ENCODE assay signal across 8 cellular contexts in the genomic region with DNA sequence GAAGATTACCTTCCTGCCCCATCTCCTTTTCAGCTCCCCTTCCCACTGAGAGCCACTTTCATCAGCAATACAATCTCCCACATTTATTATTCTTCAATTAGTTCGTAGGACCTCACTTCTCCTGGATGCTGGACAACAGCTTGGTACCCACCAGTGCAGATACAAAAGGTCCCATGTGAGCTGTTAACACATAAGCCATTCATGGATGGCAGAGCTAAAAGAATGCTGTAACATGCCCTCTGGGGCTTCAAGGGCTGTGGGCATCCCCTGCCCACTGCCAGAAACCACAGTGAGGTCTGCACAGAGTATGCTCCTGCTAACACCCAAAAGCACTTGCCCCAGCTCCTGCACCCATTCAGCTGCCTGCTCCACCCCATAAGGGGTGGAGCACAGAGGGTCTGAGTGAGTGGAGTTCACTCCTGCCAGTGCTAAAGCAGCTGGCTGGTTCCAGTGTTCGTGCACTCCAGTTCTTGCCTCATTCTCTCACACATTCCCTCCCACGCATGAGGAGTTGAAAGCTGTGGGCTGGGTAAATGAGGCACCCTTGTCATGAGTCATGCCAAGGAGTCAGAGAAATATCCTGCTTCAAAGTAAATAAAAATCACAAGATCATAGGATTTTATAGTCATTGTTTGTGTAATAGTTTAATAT.
A peak's percentile ranks its signal among the peaks of the same experiment; 100 is the strongest.
DNase-seq lines count a peak whose midpoint lies in the region; ATAC-seq and TF ChIP-seq lines count a peak whose summit lies in the region.

No MANE protein-coding gene starts in this region.

- peak; percentile 69 for ATAC-seq in GM21390 (IDR thresholded peaks at IDR 0.05; ENCODE audit: unreplicated experiment)
- peak; percentile 93 for ATAC-seq in stimulated activated effector memory CD8-positive, alpha-beta T cell treated with anti-CD3 and anti-CD28 coated beads, Interleukin-12 subunit alpha, Interleukin-12 subunit beta, amount 100 ng/mL, for 72 hours

- no peaks in the 10 kb centered on the region for H3K9me3 ChIP-seq in A673 (ENCODE audit: low read depth, low read length, poor library complexity, severe bottlenecking)

- no peaks in the 10 kb centered on the region for H3K36me3 ChIP-seq in A673 (ENCODE audit: insufficient read depth, low read length, poor library complexity, severe bottlenecking)

- no peak overlapping the region for H3K27ac ChIP-seq in A673 (ENCODE audit: low read depth, low read length, poor library complexity, severe bottlenecking)
- H3K27ac ChIP-seq in caudate nucleus (ENCODE audit: low read depth, low read length) = no peak overlapping the region

- H3K4me3 Mint-ChIP-seq in stimulated activated effector memory CD8-positive, alpha-beta T cell treated with anti-CD3 and anti-CD28 coated beads, Interleukin-12 subunit alpha, Interleukin-12 subunit beta, amount 100 ng/mL, for 72 hours = no peak overlapping the region

- CTCF ChIA-PET in A673 (lab: Charles Lee) = no interaction called here

- no peaks in the 10 kb centered on the region for H3K4me1 Mint-ChIP-seq in stimulated activated effector memory CD8-positive, alpha-beta T cell treated with anti-CD3 and anti-CD28 coated beads, Interleukin-12 subunit alpha, Interleukin-12 subunit beta, amount 100 ng/mL, for 72 hours

- no peak for TF ChIP-seq CTCF in A673 (conservative IDR thresholded peaks at IDR 0.05; ENCODE audit: low read depth, low read length)

- H3K27ac Mint-ChIP-seq in stimulated activated effector memory CD8-positive, alpha-beta T cell treated with anti-CD3 and anti-CD28 coated beads, Interleukin-12 subunit alpha, Interleukin-12 subunit beta, amount 100 ng/mL, for 72 hours = no peak overlapping the region

- BruUV-seq in A673 (replicated peaks; lab: Mats Ljungman, UMichigan) = no TSS peak

- peaks cover 6% of the 10 kb centered on the region for H3K4me1 ChIP-seq in A673 (ENCODE audit: insufficient read depth, low read length, poor library complexity, severe bottlenecking)

- H3K4me3 ChIP-seq in A673 (ENCODE audit: low read depth, low read length, poor library complexity, severe bottlenecking) = no peak overlapping the region

- no peaks in the 10 kb centered on the region for H3K27me3 ChIP-seq in A673 (replicated peaks; ENCODE audit: insufficient read depth, low read depth, low read length, poor library complexity)

- intact Hi-C loops in A673 (cut with micrococcal nuclease; ENCODE audit: unreplicated experiment) = no loop called here

- POLR2A ChIA-PET in A673 (lab: Charles Lee; ENCODE audit: low non-redundant PET) = no interaction called here

- H3K36me3 Mint-ChIP-seq in stimulated activated effector memory CD8-positive, alpha-beta T cell treated with anti-CD3 and anti-CD28 coated beads, Interleukin-12 subunit alpha, Interleukin-12 subunit beta, amount 100 ng/mL, for 72 hours = no peaks in the 10 kb centered on the region

- H3K9me3 Mint-ChIP-seq in stimulated activated effector memory CD8-positive, alpha-beta T cell treated with anti-CD3 and anti-CD28 coated beads, Interleukin-12 subunit alpha, Interleukin-12 subunit beta, amount 100 ng/mL, for 72 hours = no peaks in the 10 kb centered on the region

- peak; percentile 83 for DNase-seq in A673 (ENCODE audit: low spot score)
- peak; percentile 70 for DNase-seq in HK-2 (ENCODE audit: unreplicated experiment)
- DNase-seq in caudate nucleus (lab: John Stamatoyannopoulos, UW) = peak in 41 of 61 donors; percentile 1 to 83 (median 25)
- no peak for DNase-seq in stimulated activated effector memory CD8-positive, alpha-beta T cell treated with anti-CD3 and anti-CD28 coated beads, Interleukin-12 subunit alpha, Interleukin-12 subunit beta, amount 100 ng/mL, for 72 hours (ENCODE audit: low spot score in 2 of 2)
- DNase-seq in NK-92 (lab: John Stamatoyannopoulos, UW; ENCODE audit: unreplicated experiment) = no peak
- DNase-seq in NCI-H774 (lab: John Stamatoyannopoulos, UW) = no peak
- no peak for DNase-seq in DMS 273 (lab: John Stamatoyannopoulos, UW; ENCODE audit: unreplicated experiment)

Comparison
In these comparisons a context has a peak if more than half of its experiments do, and no peak if none do; other contexts are left out.
1. DNase-seq: peak in A673 (single experiment), HK-2 (single experiment) and caudate nucleus (41 of 61); none in stimulated activated effector memory CD8-positive, alpha-beta T cell treated with anti-CD3 and anti-CD28 coated beads, Interleukin-12 subunit alpha, Interleukin-12 subunit beta, amount 100 ng/mL, for 72 hours (0 of 2), NK-92 (single experiment), NCI-H774 (single experiment) and DMS 273 (single experiment).